15 cellular contexts compared by ENCODE assay signal in the genomic region with DNA sequence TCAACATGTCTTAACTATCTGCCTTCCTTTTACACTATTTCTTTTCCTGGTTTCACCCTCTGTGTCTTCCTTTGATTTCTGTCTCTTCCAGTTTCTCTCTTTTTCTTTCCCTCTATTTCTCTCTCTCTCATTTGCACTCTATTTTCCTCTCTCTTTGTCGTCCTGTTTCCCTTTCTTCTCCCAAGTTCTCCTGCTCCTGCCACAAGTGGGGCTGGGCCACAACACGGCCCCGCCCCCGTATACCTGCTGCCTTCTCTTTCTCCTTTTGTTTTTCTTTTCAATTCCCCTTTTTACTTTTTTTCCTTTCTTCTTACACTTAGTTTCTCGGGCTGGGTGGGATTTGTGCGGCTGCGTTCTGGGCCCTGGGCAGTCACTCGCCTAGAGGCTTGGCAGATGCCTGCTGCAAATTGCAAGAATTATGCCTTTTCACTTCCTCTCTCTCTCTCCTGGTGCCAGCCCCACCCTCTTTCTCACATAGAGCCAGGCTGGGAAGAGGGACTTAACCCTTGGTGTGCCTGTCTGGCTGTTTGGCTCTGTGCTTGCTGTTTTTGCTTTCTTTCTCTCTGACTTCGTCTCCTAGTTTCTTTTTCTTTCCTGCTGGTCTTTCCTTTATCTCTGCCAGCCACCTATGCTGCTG.
DNase-seq lines count a peak whose midpoint lies in the region; ATAC-seq and TF ChIP-seq lines count a peak whose summit lies in the region.
"Had no signal": no experiment of that assay in that cellular context is flagged by ENCODE, and none has a peak within 500 bp of the region (broad histone marks: within the 10 kb centered on the region; RNA-seq: fewer than 3 reads in every experiment).

No MANE protein-coding gene starts in this region.

- H3K36me3 Mint-ChIP-seq in activated CD4-positive, alpha-beta memory T cell treated with anti-CD3 and anti-CD28 coated beads, Interleukin-2, amount 10 ng/mL, durations not matched to agents 7 days and 5 days (ENCODE audit: low read depth) = no peaks in the 10 kb centered on the region
- H3K36me3 Mint-ChIP-seq: activated naive CD8-positive, alpha-beta T cell had no signal

- no peaks in the 10 kb centered on the region for H3K9me3 ChIP-seq in Panc1 (ENCODE audit: control insufficient read depth, insufficient read depth, low read depth, low read length)
- H3K9me3 ChIP-seq: Peyer's patch, psoas muscle had no signal

- POLR2A ChIA-PET in Panc1 (lab: Charles Lee) = no interaction called here
- POLR2A ChIA-PET in activated CD4-positive, alpha-beta memory T cell treated with anti-CD3 and anti-CD28 coated beads, Interleukin-2, amount 10 ng/mL, durations not matched to agents 7 days and 5 days (lab: Charles Lee) = no interaction called here

- no peaks in the 10 kb centered on the region for H3K27me3 ChIP-seq in Panc1 (ENCODE audit: control insufficient read depth, insufficient read depth, low read length)
- H3K27me3 ChIP-seq: Peyer's patch had no signal

- H3K27me3 Mint-ChIP-seq in activated CD4-positive, alpha-beta memory T cell treated with anti-CD3 and anti-CD28 coated beads, Interleukin-2, amount 10 ng/mL, durations not matched to agents 7 days and 5 days = no peaks in the 10 kb centered on the region
- H3K27me3 Mint-ChIP-seq: activated naive CD8-positive, alpha-beta T cell had no signal

- peak overlapping the region; percentile 27 for H3K4me3 ChIP-seq in LNCaP clone FGC (ENCODE audit: low read depth, low read length)
- peak overlapping the region; percentile 4 to 43; a peak in 3 of 4 replicates for H3K4me3 ChIP-seq in Panc1 (ENCODE audit: low read depth in 2 of 2, low read length in 2 of 2)
- H3K4me3 ChIP-seq: mucosa of descending colon, Peyer's patch, psoas muscle had no signal

- intact Hi-C loops in Panc1 (cut with micrococcal nuclease; ENCODE audit: unreplicated experiment) = no loop called here

- peak; percentile 20 for DNase-seq in DMS153 (lab: John Stamatoyannopoulos, UW)
- DNase-seq in LNCaP clone FGC (ENCODE audit: low read depth) = peak; percentile 38
- no peak for DNase-seq in Panc1 (ENCODE audit: low read depth, low spot score)
- peak; percentile 13 for DNase-seq in glomerular visceral epithelial cell (ENCODE audit: extremely low spot score)
- no peak for DNase-seq in activated CD4-positive, alpha-beta memory T cell treated with anti-CD3 and anti-CD28 coated beads, Interleukin-2, amount 10 ng/mL, durations not matched to agents 7 days and 5 days
- no peak for DNase-seq in DMS79 treated with DMSO at 0.1 percent for 48 hours (lab: John Stamatoyannopoulos, UW)
- DNase-seq in stimulated activated CD4-positive, alpha-beta T cell treated with anti-CD3 and anti-CD28 coated beads, Interleukin-12 subunit alpha, Interleukin-12 subunit beta, amount 100 ng/mL, for 4 hours = no peak
- DNase-seq in NCI-H510A treated with DMSO at 0.1 percent for 48 hours (lab: John Stamatoyannopoulos, UW) = no peak
- DNase-seq: C1 segment of cervical spinal cord; central memory CD4-positive, alpha-beta T cell; mucosa of descending colon; NCI-H1417; Peyer's patch; psoas muscle had no signal

- no peak; the same call in 1 of the 2 replicates for ATAC-seq in Panc1
- ATAC-seq: mucosa of descending colon, psoas muscle had no signal

- in situ Hi-C loops in Panc1 (cut with HindIII; ENCODE audit: low pct_unique_long_range_greater_than_20kb, low sequenced_read_pairs) = no loop called here

- no peak overlapping the region for H3K27ac Mint-ChIP-seq in activated CD4-positive, alpha-beta memory T cell treated with anti-CD3 and anti-CD28 coated beads, Interleukin-2, amount 10 ng/mL, durations not matched to agents 7 days and 5 days
- H3K27ac Mint-ChIP-seq: activated naive CD8-positive, alpha-beta T cell had no signal

- no peaks in the 10 kb centered on the region for H3K4me1 ChIP-seq in Panc1 (ENCODE audit: control insufficient read depth, insufficient read depth, low read length)
- H3K4me1 ChIP-seq: Peyer's patch, psoas muscle had no signal

- H3K9me3 Mint-ChIP-seq in activated CD4-positive, alpha-beta memory T cell treated with anti-CD3 and anti-CD28 coated beads, Interleukin-2, amount 10 ng/mL, durations not matched to agents 7 days and 5 days = peaks cover 16% of the 10 kb centered on the region

- no peak overlapping the region for H3K27ac ChIP-seq in Panc1 (ENCODE audit: low read length)
- H3K27ac ChIP-seq: Peyer's patch, psoas muscle had no signal

- H3K4me1 Mint-ChIP-seq in activated CD4-positive, alpha-beta memory T cell treated with anti-CD3 and anti-CD28 coated beads, Interleukin-2, amount 10 ng/mL, durations not matched to agents 7 days and 5 days = no peaks in the 10 kb centered on the region

- H3K4me3 Mint-ChIP-seq in activated CD4-positive, alpha-beta memory T cell treated with anti-CD3 and anti-CD28 coated beads, Interleukin-2, amount 10 ng/mL, durations not matched to agents 7 days and 5 days = no peak overlapping the region
- H3K4me3 Mint-ChIP-seq: activated naive CD8-positive, alpha-beta T cell had no signal

- H3K36me3 ChIP-seq in Panc1 (ENCODE audit: control insufficient read depth, insufficient read depth, low read length) = no peaks in the 10 kb centered on the region
- H3K36me3 ChIP-seq: Peyer's patch had no signal

- BruUV-seq in Panc1 (replicated peaks; lab: Mats Ljungman, UMichigan) = no TSS peak

- CTCF ChIA-PET in Panc1 (lab: Charles Lee) = no interaction called here
- CTCF ChIA-PET in activated CD4-positive, alpha-beta memory T cell treated with anti-CD3 and anti-CD28 coated beads, Interleukin-2, amount 10 ng/mL, durations not matched to agents 7 days and 5 days (lab: Charles Lee) = no interaction called here

- no peak for TF ChIP-seq CTCF in LNCaP clone FGC (IDR thresholded peaks at IDR 0.05; ENCODE audit: control insufficient read depth, extremely low read depth, insufficient read depth)
- TF ChIP-seq CTCF in Panc1 (IDR thresholded peaks at IDR 0.05) = no peak

Comparison
In these comparisons a context has a peak if more than half of its experiments do, and no peak if none do; other contexts are left out.
1. DNase-seq: peak in DMS153 (single experiment), LNCaP clone FGC (single experiment) and glomerular visceral epithelial cell (single experiment); none in Panc1 (single experiment), activated CD4-positive, alpha-beta memory T cell treated with anti-CD3 and anti-CD28 coated beads, Interleukin-2, amount 10 ng/mL, durations not matched to agents 7 days and 5 days (single experiment), DMS79 treated with DMSO at 0.1 percent for 48 hours (single experiment), stimulated activated CD4-positive, alpha-beta T cell treated with anti-CD3 and anti-CD28 coated beads, Interleukin-12 subunit alpha, Interleukin-12 subunit beta, amount 100 ng/mL, for 4 hours (single experiment) and NCI-H510A treated with DMSO at 0.1 percent for 48 hours (single experiment).